Comparison of ENCODE assay signal across 16 cellular contexts in the genomic region with DNA sequence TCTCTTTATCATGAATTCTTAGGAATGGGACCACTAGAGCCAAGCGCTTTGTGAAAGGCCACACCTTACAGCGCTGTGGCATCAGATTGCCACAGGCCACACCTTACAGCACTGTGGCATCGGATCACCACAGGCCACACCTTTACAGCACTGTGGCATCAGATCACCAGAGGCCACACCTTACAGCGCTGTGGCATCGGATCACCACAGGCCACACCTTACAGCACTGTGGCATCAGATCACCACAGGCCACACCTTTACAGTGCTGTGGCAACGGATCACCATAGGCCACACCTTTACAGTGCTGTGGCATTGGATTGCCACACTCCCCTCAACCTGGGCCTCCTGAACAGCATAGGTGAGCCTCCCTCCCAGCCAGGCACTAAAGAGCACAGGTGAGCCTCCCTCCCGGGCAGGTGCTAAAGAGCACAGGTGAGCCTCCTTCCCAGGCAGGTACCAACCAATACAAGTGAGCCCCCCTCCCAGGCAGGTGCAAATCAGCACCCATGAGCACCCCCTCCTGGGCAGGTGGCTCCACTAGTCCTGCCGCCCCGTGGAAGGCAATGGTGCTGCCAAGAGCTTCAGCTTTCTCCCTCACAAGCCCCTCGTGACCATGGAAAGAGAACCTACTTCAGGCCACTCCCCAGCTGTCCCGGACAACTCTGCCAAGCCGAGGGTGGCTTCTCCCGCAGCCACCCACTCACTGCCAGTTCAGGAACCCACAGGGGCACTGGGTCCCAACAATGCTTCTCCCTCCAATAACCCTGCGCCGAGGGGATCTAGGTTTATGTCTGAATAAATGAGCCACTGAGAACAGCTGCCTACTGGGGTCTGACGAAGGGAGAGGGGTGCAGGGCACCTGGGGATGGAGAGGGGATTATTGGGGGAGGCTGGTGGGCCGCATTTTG. TPM values are rescaled to one million over a fixed set of nuclear protein-coding genes. Genes with fewer than 3 reads are reported as not detected.
DNase-seq lines count a peak whose midpoint lies in the region; ATAC-seq, FAIRE-seq and TF ChIP-seq lines count a peak whose summit lies in the region.
"Had no signal": no experiment of that assay in that cellular context is flagged by ENCODE, and none has a peak within 500 bp of the region (broad histone marks: within the 10 kb centered on the region; RNA-seq: fewer than 3 reads in every experiment).

No MANE protein-coding gene starts in this region.

- H3K9ac ChIP-seq in Karpas-422 (ENCODE audit: low read length) (no peak overlapping the region), mucosa of rectum (ENCODE audit: low read depth in 1 of 2, low read length in 2 of 2) (no peak overlapping the region)

- peaks cover 23% of the 10 kb centered on the region for H3K4me1 ChIP-seq in Karpas-422 (ENCODE audit: low read length)
- H3K4me1 ChIP-seq in mucosa of rectum (ENCODE audit: control insufficient read depth in 2 of 2, insufficient read depth in 2 of 2, low read length in 2 of 2) = no peaks in the 10 kb centered on the region
- H3K4me1 ChIP-seq: gastroesophageal sphincter had no signal

- H3K4me3 ChIP-seq in Karpas-422 (ENCODE audit: low read length) (no peak overlapping the region), mucosa of rectum (ENCODE audit: low read length in 2 of 2) (no peak overlapping the region)
- H3K4me3 ChIP-seq: gastroesophageal sphincter, ovary had no signal

- H3K4me3 Mint-ChIP-seq in activated B cell treated with CpG ODN at 0.5 μM for 24 hours = no peak overlapping the region
- no peak overlapping the region for H3K4me3 Mint-ChIP-seq in activated T-helper 17 cell treated with anti-CD3 and anti-CD28 coated beads, Interleukin-2, amount 50 U/mL, for 72 hours

- H3K79me2 ChIP-seq in Karpas-422 (ENCODE audit: low read length) = no peaks in the 10 kb centered on the region

- H3K4me1 Mint-ChIP-seq in activated B cell treated with CpG ODN at 0.5 μM for 24 hours = peaks cover 44% of the 10 kb centered on the region
- no peaks in the 10 kb centered on the region for H3K4me1 Mint-ChIP-seq in activated T-helper 17 cell treated with anti-CD3 and anti-CD28 coated beads, Interleukin-2, amount 50 U/mL, for 72 hours

- H4K20me1 ChIP-seq in Karpas-422 (ENCODE audit: insufficient read depth, low read depth, low read length) = peaks cover 29% of the 10 kb centered on the region; the same call in 1 of the 2 replicates

- H3K27ac Mint-ChIP-seq in activated B cell treated with CpG ODN at 0.5 μM for 24 hours = peak overlapping the region; percentile 20
- no peak overlapping the region for H3K27ac Mint-ChIP-seq in activated T-helper 17 cell treated with anti-CD3 and anti-CD28 coated beads, Interleukin-2, amount 50 U/mL, for 72 hours
- H3K27ac Mint-ChIP-seq: activated naive CD4-positive, alpha-beta T cell treated with anti-CD3 and anti-CD28 coated beads, Interleukin-2, amount 50 U/mL, for 72 hours had no signal

- no peaks in the 10 kb centered on the region for H3K27me3 Mint-ChIP-seq in activated B cell treated with CpG ODN at 0.5 μM for 24 hours
- H3K27me3 Mint-ChIP-seq in activated T-helper 17 cell treated with anti-CD3 and anti-CD28 coated beads, Interleukin-2, amount 50 U/mL, for 72 hours = no peaks in the 10 kb centered on the region

- H3K9me3 ChIP-seq in Karpas-422 (ENCODE audit: low read length) (no peaks in the 10 kb centered on the region), mucosa of rectum (ENCODE audit: control insufficient read depth in 2 of 2, low read length in 2 of 2) (no peaks in the 10 kb centered on the region)
- H3K9me3 ChIP-seq: gastroesophageal sphincter, ovary had no signal

- POLR2A ChIA-PET in activated B cell treated with CpG ODN at 0.5 μM for 24 hours (lab: Charles Lee) = interaction anchor here (0.9 to 1.9 kb wide), 6 partner anchors 16 to 285 kb away, joined by 3 to 7 read pairs (median 4); partner anchors contain the start of gene ZBTB21

- intact Hi-C loops in activated B cell treated with CpG ODN at 0.5 μM for 24 hours (cut with micrococcal nuclease) = loop anchor here (2.0 to 5.0 kb wide), 2 partner anchors 36 to 230 kb away; no protein-coding TSS in a partner anchor

- ATAC-seq in activated B cell treated with CpG ODN at 0.5 μM for 24 hours (ENCODE audit: low read depth) = no peak
- no peak for ATAC-seq in activated T-helper 17 cell treated with anti-CD3 and anti-CD28 coated beads, Interleukin-2, amount 50 U/mL, for 72 hours (replicated peaks)
- ATAC-seq: gastroesophageal sphincter, left ventricle myocardium superior had no signal

- H3K4me2 ChIP-seq in Karpas-422 (ENCODE audit: low read depth, low read length, poor library complexity, severe bottlenecking) = no peak overlapping the region

- peak; percentile 76 for FAIRE-seq in GM12891 (lab: Jason Lieb, UNC)

- H3K36me3 ChIP-seq in Karpas-422 (ENCODE audit: insufficient read depth, low read length) = peaks cover 5% of the 10 kb centered on the region; the same call in 1 of the 2 replicates
- peaks cover 8 to 16% of the 10 kb centered on the region in 2 donors for H3K36me3 ChIP-seq in mucosa of rectum (ENCODE audit: control insufficient read depth in 2 of 2, insufficient read depth in 2 of 2, low read length in 2 of 2)
- H3K36me3 ChIP-seq: ovary had no signal

- TF ChIP-seq POLR2A in GM12891 (IDR thresholded peaks at IDR 0.05; ENCODE audit: low read depth, low read length) = no peak

- no peak for DNase-seq in GM12891 (ENCODE audit: insufficient read length, low spot score)
- DNase-seq in Karpas-422 = no peak
- no peak for DNase-seq in activated B cell treated with CpG ODN at 0.5 μM for 24 hours
- no peak for DNase-seq in nucleus accumbens (lab: John Stamatoyannopoulos, UW)
- no peak for DNase-seq in activated CD4-positive, alpha-beta T cell treated with anti-CD3 and anti-CD28 coated beads, Interleukin-2, amount 50 U/mL, for 1 hour
- DNase-seq: activated CD4-positive, alpha-beta T cell treated with anti-CD3 and anti-CD28 coated beads, Interleukin-2, amount 50 U/mL, for 4 hours; COR-L47; cortex of kidney; left ventricle myocardium superior; NCI-H1105 treated with DMSO at 0.1 percent for 48 hours; stimulated activated CD4-positive, alpha-beta T cell treated with anti-CD3 and anti-CD28 coated beads, Interleukin-4, amount 100 ng/mL, for 1 hour had no signal

- H3K9me2 ChIP-seq in Karpas-422 (replicated peaks; ENCODE audit: insufficient read depth, low read length) = no peaks in the 10 kb centered on the region

- CTCF ChIA-PET in activated B cell treated with CpG ODN at 0.5 μM for 24 hours (lab: Charles Lee) = interaction anchor here (1.5 to 2.0 kb wide), 2 partner anchors 16 to 286 kb away, joined by 6 to 10 read pairs; no protein-coding TSS in a partner anchor

- no peak overlapping the region for H2AFZ ChIP-seq in Karpas-422 (ENCODE audit: low read length)

- peak overlapping the region; percentile 5; the same call in 1 of the 2 replicates for H3K27ac ChIP-seq in Karpas-422 (ENCODE audit: low read length)
- peak overlapping the region; percentile 26 to 57 for H3K27ac ChIP-seq in mucosa of rectum (ENCODE audit: low read depth in 2 of 2, low read length in 2 of 2)
- H3K27ac ChIP-seq: gastroesophageal sphincter, ovary had no signal

- no peak for TF ChIP-seq CTCF in activated B cell treated with CpG ODN at 0.5 μM for 24 hours (IDR thresholded peaks at IDR 0.05)

- H3K27me3 ChIP-seq in Karpas-422 (ENCODE audit: low read length) (no peaks in the 10 kb centered on the region), mucosa of rectum (ENCODE audit: control insufficient read depth in 2 of 2, insufficient read depth in 2 of 2, low read length in 2 of 2) (no peaks in the 10 kb centered on the region)
- H3K27me3 ChIP-seq: gastroesophageal sphincter, ovary had no signal

- no peaks in the 10 kb centered on the region for H3K9me3 Mint-ChIP-seq in activated B cell treated with CpG ODN at 0.5 μM for 24 hours
- H3K9me3 Mint-ChIP-seq in activated T-helper 17 cell treated with anti-CD3 and anti-CD28 coated beads, Interleukin-2, amount 50 U/mL, for 72 hours = no peaks in the 10 kb centered on the region
- H3K9me3 Mint-ChIP-seq: activated naive CD4-positive, alpha-beta T cell treated with anti-CD3 and anti-CD28 coated beads, Interleukin-2, amount 50 U/mL, for 72 hours had no signal

- peaks cover 32% of the 10 kb centered on the region for H3K36me3 Mint-ChIP-seq in activated B cell treated with CpG ODN at 0.5 μM for 24 hours (ENCODE audit: low read depth)
- peaks cover 28% of the 10 kb centered on the region for H3K36me3 Mint-ChIP-seq in activated T-helper 17 cell treated with anti-CD3 and anti-CD28 coated beads, Interleukin-2, amount 50 U/mL, for 72 hours (ENCODE audit: low read depth)

TF ChIP-seq in GM12891, 5 proteins besides CTCF, POLR2A, EP300 and RAD21:
- TF ChIP-seq POU2F2 (IDR thresholded peaks at IDR 0.05; ENCODE audit: low read depth, low read length) = no peak
- TF ChIP-seq TAF1 (IDR thresholded peaks at IDR 0.05; ENCODE audit: low read depth, low read length) = no peak
- TF ChIP-seq POLR2AphosphoS5 (IDR thresholded peaks at IDR 0.05; ENCODE audit: low read depth, low read length) = no peak
- TF ChIP-seq PAX5 (IDR thresholded peaks at IDR 0.05; ENCODE audit: insufficient read depth, low read length, severe bottlenecking) = no peak
- no peak for TF ChIP-seq SPI1 (IDR thresholded peaks at IDR 0.05; ENCODE audit: low read depth, low read length)

RNA-seq across cellular contexts. Expression of gene PRDM15, which starts 46.7 kb away (rescaled TPM):
- polyA plus RNA-seq in GM12891 (2012; ENCODE audit: low read depth, missing spikeins) = 7.4 TPM
- total RNA-seq in Karpas-422 (2014; rRNA removed; shearing (Covaris generic); ENCODE audit: low replicate concordance) = 3.0 and 14.6 TPM in 2 replicates
- 12.8 and 13.6 TPM in 2 replicates for total RNA-seq in activated B cell treated with CpG ODN at 0.5 μM for 24 hours
- 10 to 100 TPM; 17.1 to 17.6 TPM for total RNA-seq in activated T-helper 17 cell treated with anti-CD3 and anti-CD28 coated beads, Interleukin-2, amount 50 U/mL, for 72 hours
